8 cellular contexts compared by ENCODE assay signal in genomic region chrX:47540754-47541538, GRCh38. TPM values are rescaled to one million over a fixed set of nuclear protein-coding genes. Genes with fewer than 3 reads are reported as not detected.
DNase-seq lines count a peak whose midpoint lies in the region; ATAC-seq and TF ChIP-seq lines count a peak whose summit lies in the region.

No MANE protein-coding gene starts in this region.

- no peaks in the 10 kb centered on the region for H3K9me3 Mint-ChIP-seq in CD4-positive, alpha-beta memory T cell

- H3K36me3 ChIP-seq in esophagus squamous epithelium (no peaks in the 10 kb centered on the region), mucosa of descending colon (ENCODE audit: low read depth) (no peaks in the 10 kb centered on the region), vagina (no peaks in the 10 kb centered on the region)
- H3K36me3 ChIP-seq in CD4-positive, alpha-beta memory T cell (ENCODE audit: insufficient read depth, low read length): no peaks in the 10 kb centered on the region

- CTCF ChIA-PET in CD4-positive, alpha-beta memory T cell (lab: Charles Lee; ENCODE audit: partially characterized antibody): interaction anchor here (0.6 to 1.6 kb wide), 3 partner anchors 40 to 357 kb away, joined by 3 to 6 read pairs (median 4); no protein-coding TSS in a partner anchor

- H3K9me3 ChIP-seq in esophagus squamous epithelium (peaks cover 0 to 3% (median 0%) of the 10 kb centered on the region in 3 donors), mucosa of descending colon (no peaks in the 10 kb centered on the region), vagina (no peaks in the 10 kb centered on the region)
- no peaks in the 10 kb centered on the region for H3K9me3 ChIP-seq in CD4-positive, alpha-beta memory T cell (ENCODE audit: control insufficient read depth in 1 of 2, low read length in 2 of 2)

- 25 to 37% methylated on average over 13 to 15 of the region's 15 CpGs for WGBS in esophagus squamous epithelium, 2 donors

- no peaks in the 10 kb centered on the region for H3K4me1 Mint-ChIP-seq in CD4-positive, alpha-beta memory T cell

- intact Hi-C loops in esophagus squamous epithelium (cut with DNase I) (no loop called here), mucosa of descending colon (cut with DNase I, micrococcal nuclease) (no loop called here), vagina (cut with DNase I) (no loop called here)
- intact Hi-C loops in CD4-positive, alpha-beta memory T cell (cut with micrococcal nuclease): loop anchor here (1.0 kb wide), 1 partner anchor 485 kb away; no protein-coding TSS in a partner anchor

- POLR2A ChIA-PET in CD4-positive, alpha-beta memory T cell (lab: Charles Lee; ENCODE audit: partially characterized antibody): no interaction called here

- no peak overlapping the region for H3K4me3 Mint-ChIP-seq in CD4-positive, alpha-beta memory T cell

- no peaks in the 10 kb centered on the region for H3K36me3 Mint-ChIP-seq in CD4-positive, alpha-beta memory T cell

- peak overlapping the region in 3 of 4 donors; percentile 69 to 76 (median 74) for H3K27ac ChIP-seq in esophagus squamous epithelium
- peak overlapping the region; percentile 88 for H3K27ac ChIP-seq in vagina
- no peak overlapping the region for H3K27ac ChIP-seq in CD4-positive, alpha-beta memory T cell (ENCODE audit: low read depth, low read length)

- DNase-seq in GM04504 (ENCODE audit: low read depth) (peak; percentile 75), NCI-H1417 treated with DMSO at 0.1 percent for 48 hours (lab: John Stamatoyannopoulos, UW) (peak; percentile 62), SKM-1 treated with dmso at 0.1 percent for 144 hours (lab: John Stamatoyannopoulos, UW; ENCODE audit: unreplicated experiment) (peak; percentile 68), esophagus squamous epithelium (lab: John Stamatoyannopoulos, UW) (no peak), mucosa of descending colon (peak; percentile 65 to 73 (median 67)), vagina (ENCODE audit: extremely low spot score in 2 of 2) (no peak)
- no peak for DNase-seq in CD4-positive, alpha-beta memory T cell

- peak; percentile 100 for ATAC-seq in mucosa of descending colon
- no peak for ATAC-seq in HG02678 (IDR thresholded peaks at IDR 0.05; ENCODE audit: unreplicated experiment)

- no peak overlapping the region for H3K27ac Mint-ChIP-seq in CD4-positive, alpha-beta memory T cell

- H3K27me3 Mint-ChIP-seq in CD4-positive, alpha-beta memory T cell: no peaks in the 10 kb centered on the region

- TF ChIP-seq POLR2A in esophagus squamous epithelium (IDR thresholded peaks at IDR 0.05) (no peak), vagina (IDR thresholded peaks at IDR 0.05) (peak in 1 of 2 donors; percentile 12)

- H3K27me3 ChIP-seq in esophagus squamous epithelium (no peaks in the 10 kb centered on the region), vagina (no peaks in the 10 kb centered on the region)
- H3K27me3 ChIP-seq in CD4-positive, alpha-beta memory T cell (ENCODE audit: insufficient read depth, low read length): no peaks in the 10 kb centered on the region

- H3K4me1 ChIP-seq in esophagus squamous epithelium: peaks cover 0 to 4% (median 0%) of the 10 kb centered on the region in 3 donors
- no peaks in the 10 kb centered on the region for H3K4me1 ChIP-seq in mucosa of descending colon (ENCODE audit: low read depth)
- H3K4me1 ChIP-seq in vagina: no peaks in the 10 kb centered on the region
- no peaks in the 10 kb centered on the region for H3K4me1 ChIP-seq in CD4-positive, alpha-beta memory T cell (ENCODE audit: insufficient read depth, low read length)

- TF ChIP-seq CTCF in esophagus squamous epithelium (IDR thresholded peaks at IDR 0.05) (peak in 5 of 6 experiments; percentile 47 to 64 (median 60)), mucosa of descending colon (IDR thresholded peaks at IDR 0.05) (no peak), vagina (IDR thresholded peaks at IDR 0.05) (peak; percentile 28 to 45 (median 37))

- H3K4me3 ChIP-seq in esophagus squamous epithelium: no peak overlapping the region
- no peak overlapping the region for H3K4me3 ChIP-seq in mucosa of descending colon
- H3K4me3 ChIP-seq in vagina: peak overlapping the region in 1 of 2 donors; percentile 4
- no peak overlapping the region for H3K4me3 ChIP-seq in CD4-positive, alpha-beta memory T cell (ENCODE audit: low read length in 2 of 2)

RNA-seq across cellular contexts. Expression of gene ARAF, which starts 20.1 kb away (rescaled TPM):
- total RNA-seq in esophagus squamous epithelium: 10 to 100 TPM; 19.8 to 37.4 (median 24.0) TPM
- total RNA-seq in mucosa of descending colon: 100 to 1,000 TPM in 1 of 3 donors, 10 to 100 TPM in 2; 82.1 to 108 (median 90.1) TPM
- 31.4 TPM for total RNA-seq in vagina
- 100 to 1,000 TPM; 107 to 111 TPM for total RNA-seq in CD4-positive, alpha-beta memory T cell
- 10 to 100 TPM; 49.7 to 97.2 TPM for polyA plus RNA-seq in CD4-positive, alpha-beta memory T cell

RNA-seq across cellular contexts. Expression of gene TIMP1, which starts 41.3 kb away (rescaled TPM):
- 10 to 100 TPM; 10.9 to 90.6 (median 36.7) TPM for total RNA-seq in esophagus squamous epithelium
- total RNA-seq in mucosa of descending colon: 100 to 1,000 TPM in 1 of 3 donors, 10 to 100 TPM in 2; 25.4 to 143 (median 96.9) TPM
- total RNA-seq in vagina: 309 TPM
- 100 to 1,000 TPM; 147 to 156 TPM for total RNA-seq in CD4-positive, alpha-beta memory T cell
- polyA plus RNA-seq in CD4-positive, alpha-beta memory T cell: 100 to 1,000 TPM; 320 to 339 TPM

RNA-seq across cellular contexts. Expression of gene ZNF41, which starts 57.9 kb away (rescaled TPM):
- total RNA-seq in esophagus squamous epithelium: 1 to 10 TPM; 6.0 to 9.1 (median 7.2) TPM
- 10 to 100 TPM in 2 of 3 donors, 1 to 10 TPM in 1; 9.4 to 14.0 (median 12.0) TPM for total RNA-seq in mucosa of descending colon
- total RNA-seq in vagina: 4.9 TPM
- total RNA-seq in CD4-positive, alpha-beta memory T cell: 10 to 100 TPM; 16.1 TPM
- polyA plus RNA-seq in CD4-positive, alpha-beta memory T cell: 1 to 10 TPM; 4.7 to 8.7 TPM

Comparison
In these comparisons a context has a peak if more than half of its experiments do, and no peak if none do; other contexts are left out.
1. DNase-seq: peak in GM04504 (single experiment), NCI-H1417 treated with DMSO at 0.1 percent for 48 hours (single experiment), SKM-1 treated with dmso at 0.1 percent for 144 hours (single experiment) and mucosa of descending colon (3 of 3); none in esophagus squamous epithelium (single experiment), vagina (0 of 2) and CD4-positive, alpha-beta memory T cell (0 of 5).